In the genomic region with DNA sequence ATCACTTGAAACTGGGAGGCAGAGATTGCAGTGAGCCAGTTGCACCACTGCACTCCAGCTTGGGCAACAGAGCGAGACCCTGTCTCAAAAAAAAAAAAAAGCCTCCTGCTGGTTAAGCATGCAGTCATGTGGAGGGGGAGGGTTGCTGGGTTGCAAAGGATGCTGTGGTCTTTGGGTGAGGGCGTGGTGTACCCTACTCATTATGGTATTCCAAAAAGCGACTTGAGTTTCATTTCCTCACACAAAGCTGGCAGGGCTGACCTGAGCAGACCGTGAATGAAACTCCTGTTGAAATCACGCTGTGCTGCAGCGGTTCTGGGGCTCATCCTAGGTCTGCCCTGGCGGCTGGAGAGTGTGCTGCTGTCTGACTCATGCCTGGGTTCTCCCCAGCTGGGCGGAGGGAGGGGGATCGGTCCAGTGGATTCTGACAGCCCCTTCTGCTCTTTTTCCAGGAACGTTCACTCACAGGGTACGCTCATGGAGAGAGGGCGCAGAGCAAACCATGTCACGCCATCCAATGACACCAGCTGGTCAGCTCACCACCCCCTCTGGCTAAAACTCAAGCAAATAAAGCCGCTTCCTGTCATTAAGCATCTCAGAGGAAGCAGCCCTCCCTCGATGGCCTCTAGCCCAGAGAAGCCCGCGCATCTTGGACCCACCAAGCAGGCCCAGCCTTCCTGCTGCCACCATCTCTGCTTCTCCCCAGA, we compare ENCODE assay signal across 8 cellular contexts.
DNase-seq lines count a peak whose midpoint lies in the region; ATAC-seq and FAIRE-seq lines count a peak whose summit lies in the region.

No MANE protein-coding gene starts in this region.

- FAIRE-seq in HTR-8/SVneo (lab: Jason Lieb, UNC): peak; percentile 77

- DNase-seq in EH (ENCODE audit: low read depth) (peak; percentile 74), HTR-8/SVneo (ENCODE audit: insufficient read length, low spot score) (peak; percentile 72), T-helper 17 cell (no peak), mucosa of gallbladder (ENCODE audit: low spot score) (peak; percentile 59), ureter (ENCODE audit: low spot score) (peak; percentile 67), NCI-H187 (lab: John Stamatoyannopoulos, UW) (no peak)
- DNase-seq in central memory CD4-positive, alpha-beta T cell: peak; percentile 35

- H3K9me3 ChIP-seq in T-helper 17 cell (ENCODE audit: control insufficient read depth, low read length, poor library complexity, severe bottlenecking): no peaks in the 10 kb centered on the region

- H3K27ac Mint-ChIP-seq in T-helper 17 cell: peak overlapping the region; percentile 24

- H3K4me3 Mint-ChIP-seq in T-helper 17 cell: peak overlapping the region; percentile 65

- H3K27me3 Mint-ChIP-seq in T-helper 17 cell: peaks cover 31% of the 10 kb centered on the region

- H3K4me1 Mint-ChIP-seq in T-helper 17 cell: peaks cover 20% of the 10 kb centered on the region

- H3K36me3 Mint-ChIP-seq in T-helper 17 cell (ENCODE audit: low read depth): peaks cover 8% of the 10 kb centered on the region

- ATAC-seq in GM21423 (IDR thresholded peaks at IDR 0.05; ENCODE audit: unreplicated experiment) (peak; percentile 89), T-helper 17 cell (peak; percentile 87)

Comparison
In these comparisons a context has a peak if more than half of its experiments do, and no peak if none do; other contexts are left out.
1. DNase-seq: peak in EH (single experiment), HTR-8/SVneo (single experiment), central memory CD4-positive, alpha-beta T cell (single experiment), mucosa of gallbladder (single experiment) and ureter (single experiment); none in T-helper 17 cell (0 of 3) and NCI-H187 (0 of 2).